13 cellular contexts compared by ENCODE assay signal in genomic region chr3:171407746-171408145, GRCh38. TPM values are rescaled to one million over a fixed set of nuclear protein-coding genes. Genes with fewer than 3 reads are reported as not detected.
DNase-seq lines count a peak whose midpoint lies in the region; ATAC-seq, FAIRE-seq and TF ChIP-seq lines count a peak whose summit lies in the region.
"Had no signal": no experiment of that assay in that cellular context is flagged by ENCODE, and none has a peak within 500 bp of the region (broad histone marks: within the 10 kb centered on the region; RNA-seq: fewer than 3 reads in every experiment).

No MANE protein-coding gene starts in this region.

- H3K4me2 ChIP-seq in astrocyte (ENCODE audit: low read length): peak overlapping the region; percentile 7

- no peak overlapping the region for H3K4me3 Mint-ChIP-seq in astrocyte (ENCODE audit: unreplicated experiment)

- H3K4me1 Mint-ChIP-seq in astrocyte (ENCODE audit: low read depth, unreplicated experiment): peaks cover 33% of the 10 kb centered on the region

- H4K20me1 ChIP-seq in astrocyte (ENCODE audit: insufficient read depth, low read length): no peaks in the 10 kb centered on the region

- in situ Hi-C loops in GM13976 (cut with MboI; ENCODE audit: low sequenced_read_pairs, unreplicated experiment): no loop called here

- no peak overlapping the region for H3K9ac ChIP-seq in astrocyte (ENCODE audit: low read length)

- H3K27ac Mint-ChIP-seq in astrocyte (ENCODE audit: unreplicated experiment): peak overlapping the region; percentile 16

- peak; percentile 75 for FAIRE-seq in astrocyte (lab: Jason Lieb, UNC)

- TF ChIP-seq CTCF in astrocyte (IDR thresholded peaks at IDR 0.05; ENCODE audit: insufficient read depth, low read depth, low read length) (no peak), GM13976 (IDR thresholded peaks at IDR 0.05; ENCODE audit: borderline replicate concordance, control extremely low read depth, extremely low read depth, insufficient read depth, missing control alignments) (no peak)

- no peaks in the 10 kb centered on the region for H3K27me3 ChIP-seq in astrocyte (ENCODE audit: insufficient read depth, low read length)
- H3K27me3 ChIP-seq: dorsolateral prefrontal cortex, spleen had no signal

- ATAC-seq in HG03442 (IDR thresholded peaks at IDR 0.05; ENCODE audit: unreplicated experiment) (no peak), GM19351 (IDR thresholded peaks at IDR 0.05; ENCODE audit: unreplicated experiment) (no peak)

- H3K9me3 ChIP-seq in astrocyte (ENCODE audit: insufficient read depth, low read depth, low read length): no peaks in the 10 kb centered on the region
- H3K9me3 ChIP-seq: HAP-1, spleen had no signal

- DNase-seq in Daoy (ENCODE audit: low read depth): peak; percentile 85
- peak; percentile 53 for DNase-seq in HS-27A (ENCODE audit: low read depth)
- peak; percentile 85 for DNase-seq in astrocyte (ENCODE audit: low read depth)
- DNase-seq in kidney glomerular epithelial cell (lab: John Stamatoyannopoulos, UW): peak; percentile 71
- DNase-seq in GM13976 (ENCODE audit: low spot score): no peak
- DNase-seq: DND-41, dorsolateral prefrontal cortex, MV-4-11, NCI-H774, spleen had no signal

- H3K27me3 Mint-ChIP-seq in astrocyte (ENCODE audit: low read depth, unreplicated experiment): no peaks in the 10 kb centered on the region

- peaks cover 7% of the 10 kb centered on the region for H3K36me3 Mint-ChIP-seq in astrocyte (ENCODE audit: low read depth, unreplicated experiment)

- H3K36me3 ChIP-seq in astrocyte (ENCODE audit: insufficient read depth, low read length): no peaks in the 10 kb centered on the region
- H3K36me3 ChIP-seq: HAP-1, spleen had no signal

- H3K4me3 ChIP-seq in astrocyte (ENCODE audit: insufficient read depth, low read depth, low read length): no peak overlapping the region
- H3K4me3 ChIP-seq: dorsolateral prefrontal cortex, HAP-1, spleen had no signal

- H3K27ac ChIP-seq in astrocyte (ENCODE audit: low read depth, low read length): no peak overlapping the region
- H3K27ac ChIP-seq: dorsolateral prefrontal cortex, spleen had no signal

- H3K4me1 ChIP-seq in astrocyte (ENCODE audit: insufficient read depth, low read length): peaks cover 15% of the 10 kb centered on the region

- peaks cover 15% of the 10 kb centered on the region for H3K79me2 ChIP-seq in astrocyte (ENCODE audit: insufficient read depth, low read length)

- H3K9me3 Mint-ChIP-seq in astrocyte (ENCODE audit: unreplicated experiment): no peaks in the 10 kb centered on the region

- H2AFZ ChIP-seq in astrocyte (ENCODE audit: low read depth, low read length): no peak overlapping the region

RNA-seq across cellular contexts. Expression of gene TNIK, which starts 52.5 kb away (rescaled TPM):
- total RNA-seq in Daoy (2014; rRNA removed; shearing (Covaris generic)): 7.0 and 8.7 TPM in 2 replicates
- 68.6 and 70.0 TPM in 2 replicates for total RNA-seq in astrocyte
